ENCODE assay signal across 15 cellular contexts in genomic region chr11:32550207-32550606, GRCh38. TPM values are rescaled to one million over a fixed set of nuclear protein-coding genes. Genes with fewer than 3 reads are reported as not detected.
A peak's percentile ranks its signal among the peaks of the same experiment; 100 is the strongest.
DNase-seq lines count a peak whose midpoint lies in the region; ATAC-seq and TF ChIP-seq lines count a peak whose summit lies in the region.
"Had no signal": no experiment of that assay in that cellular context is flagged by ENCODE, and none has a peak within 500 bp of the region (broad histone marks: within the 10 kb centered on the region; RNA-seq: fewer than 3 reads in every experiment).

No MANE protein-coding gene starts in this region.

- no peaks in the 10 kb centered on the region for H3F3A ChIP-seq in PC-3 (ENCODE audit: low read length, unreplicated experiment)

- H3K4me3 ChIP-seq in A673 (ENCODE audit: low read depth, low read length, poor library complexity, severe bottlenecking) (no peak overlapping the region), PC-3 (ENCODE audit: low read length) (no peak overlapping the region)

- no peaks in the 10 kb centered on the region for H3K79me2 ChIP-seq in PC-3 (ENCODE audit: low read length)

- peaks cover 23% of the 10 kb centered on the region for H3K27me3 ChIP-seq in A673 (replicated peaks; ENCODE audit: insufficient read depth, low read depth, low read length, poor library complexity)
- no peaks in the 10 kb centered on the region for H3K27me3 ChIP-seq in PC-3 (ENCODE audit: low read length)
- H3K27me3 ChIP-seq: BE2C had no signal

- H3K9me2 ChIP-seq in PC-3 (replicated peaks; ENCODE audit: low read length) = no peaks in the 10 kb centered on the region

- H3K36me3 ChIP-seq in A673 (ENCODE audit: insufficient read depth, low read length, poor library complexity, severe bottlenecking) = no peaks in the 10 kb centered on the region
- no peaks in the 10 kb centered on the region for H3K36me3 ChIP-seq in PC-3 (ENCODE audit: low read depth, low read length)
- H3K36me3 ChIP-seq: BE2C had no signal

- H3K9ac ChIP-seq in PC-3 (ENCODE audit: low read length) = no peak overlapping the region

- H3K4me1 Mint-ChIP-seq in CD14-positive monocyte (peaks cover 20% of the 10 kb centered on the region), nephron progenitor cell (peaks cover 39% of the 10 kb centered on the region)
- H3K4me1 Mint-ChIP-seq: CD8-positive, alpha-beta memory T cell had no signal

- peaks cover 7% of the 10 kb centered on the region for H3K4me1 ChIP-seq in A673 (ENCODE audit: insufficient read depth, low read length, poor library complexity, severe bottlenecking)
- H3K4me1 ChIP-seq in PC-3 (ENCODE audit: insufficient read depth, low read length) = no peaks in the 10 kb centered on the region
- H3K4me1 ChIP-seq: BE2C, Caco-2 had no signal

- ATAC-seq in PC-3 (no peak), HG02852 (IDR thresholded peaks at IDR 0.05; ENCODE audit: unreplicated experiment) (no peak)
- ATAC-seq: HepG2 had no signal

- no peaks in the 10 kb centered on the region for H4K20me1 ChIP-seq in PC-3 (ENCODE audit: low read length)

- H3K9me3 ChIP-seq in A673 (ENCODE audit: low read depth, low read length, poor library complexity, severe bottlenecking) (no peaks in the 10 kb centered on the region), PC-3 (ENCODE audit: low read length) (no peaks in the 10 kb centered on the region)
- H3K9me3 ChIP-seq: BE2C, Caco-2 had no signal

- no peak overlapping the region for H3K27ac ChIP-seq in A673 (ENCODE audit: low read depth, low read length, poor library complexity, severe bottlenecking)
- H3K27ac ChIP-seq in PC-3 (ENCODE audit: low read length) = no peak overlapping the region

- BruUV-seq in A673 (replicated peaks; lab: Mats Ljungman, UMichigan) = no TSS peak
- no TSS peak for BruUV-seq in PC-3 (replicated peaks; lab: Mats Ljungman, UMichigan)

- intact Hi-C loops in A673 (cut with micrococcal nuclease; ENCODE audit: unreplicated experiment) (no loop called here), CD14-positive monocyte (cut with micrococcal nuclease) (no loop called here), PC-3 (cut with micrococcal nuclease) (no loop called here)

- H3K27ac Mint-ChIP-seq in CD14-positive monocyte = peak overlapping the region in 6 of 7 donors; percentile 41 to 90 (median 70)
- H3K27ac Mint-ChIP-seq in nephron progenitor cell = peak overlapping the region; percentile 53
- H3K27ac Mint-ChIP-seq: CD8-positive, alpha-beta memory T cell; H9 had no signal

- peak; percentile 25; the same call in 1 of the 2 replicates for TF ChIP-seq CTCF in A673 (conservative IDR thresholded peaks at IDR 0.05; ENCODE audit: low read depth, low read length)
- TF ChIP-seq CTCF in CD14-positive monocyte (IDR thresholded peaks at IDR 0.05) = no peak
- no peak for TF ChIP-seq CTCF in PC-3 (conservative IDR thresholded peaks at IDR 0.05; ENCODE audit: low read depth, low read length)
- TF ChIP-seq CTCF in nephron progenitor cell (IDR thresholded peaks at IDR 0.05) = no peak

- H3K4me3 Mint-ChIP-seq in CD14-positive monocyte = peak overlapping the region in 1 of 2 donors; percentile 42
- no peak overlapping the region for H3K4me3 Mint-ChIP-seq in nephron progenitor cell
- H3K4me3 Mint-ChIP-seq: CD8-positive, alpha-beta memory T cell; H9 had no signal

- peaks cover 6 to 13% (median 12%) of the 10 kb centered on the region in 7 donors for H3K9me3 Mint-ChIP-seq in CD14-positive monocyte
- H3K9me3 Mint-ChIP-seq in nephron progenitor cell = peaks cover 33% of the 10 kb centered on the region

- POLR2A ChIA-PET in A673 (lab: Charles Lee; ENCODE audit: low non-redundant PET) (interaction anchor here (0.6 kb wide), 2 partner anchors 12 to 85 kb away, joined by 3 read pairs; no protein-coding TSS in a partner anchor), PC-3 (lab: Charles Lee; ENCODE audit: unreplicated experiment) (no interaction called here)

- no peak for DNase-seq in A673 (ENCODE audit: low spot score)
- no peak for DNase-seq in CD14-positive monocyte (ENCODE audit: low spot score)
- no peak for DNase-seq in PC-3
- DNase-seq in nephron progenitor cell = no peak
- DNase-seq in NCI-H1417 treated with DMSO at 0.1 percent for 48 hours (lab: John Stamatoyannopoulos, UW) = no peak
- no peak for DNase-seq in islet precursor cell
- DNase-seq: BE2C; Caco-2; CD8-positive, alpha-beta memory T cell; DMS79; EL; GOT3; H9 had no signal

- H2AFZ ChIP-seq in PC-3 (ENCODE audit: low read length) = 0 out of 2 replicates have a peak overlapping the region, but pooled peaks have one; percentile 26

- H3K36me3 Mint-ChIP-seq in CD14-positive monocyte = peaks cover 2 to 3% of the 10 kb centered on the region in 2 donors
- H3K36me3 Mint-ChIP-seq in nephron progenitor cell (ENCODE audit: low read depth) = peaks cover 6% of the 10 kb centered on the region

- no peak overlapping the region for H3K4me2 ChIP-seq in PC-3 (ENCODE audit: low read length)

- CTCF ChIA-PET in A673 (lab: Charles Lee) = no interaction called here
- CTCF ChIA-PET in PC-3 (lab: Charles Lee) = no interaction called here

- H3K27me3 Mint-ChIP-seq in CD14-positive monocyte (ENCODE audit: low read depth in 3 of 3) = no peaks in the 10 kb centered on the region
- peaks cover 7% of the 10 kb centered on the region for H3K27me3 Mint-ChIP-seq in nephron progenitor cell (ENCODE audit: low read depth, poor library complexity)

RNA-seq across cellular contexts. Expression of gene EIF3M, which starts 33.4 kb away (rescaled TPM):
- total RNA-seq in A673 (2021) (1,025 and 1,119 TPM in 2 replicates), PC-3 (2014; rRNA removed) (326 and 369 TPM in 2 replicates)
- polyA plus RNA-seq in CD14-positive monocyte = 100 to 1,000 TPM; 248 to 316 TPM
